8 cellular contexts compared by ENCODE assay signal in genomic region chr9:13279284-13280162, GRCh38. TPM values are rescaled to one million over a fixed set of nuclear protein-coding genes. Genes with fewer than 3 reads are reported as not detected.
DNase-seq lines count a peak whose midpoint lies in the region; ATAC-seq and TF ChIP-seq lines count a peak whose summit lies in the region.

MPDZ (minus strand) TSS chr9:13279692; CDS start chr9:13250315, 29,377 bp downstream.

- POLR2A ChIA-PET in GM10248 (lab: Yijun Ruan, JAX) = no interaction called here

- DNase-seq in NCI-H69 (lab: John Stamatoyannopoulos, UW) (peak; percentile 96), dorsolateral prefrontal cortex (peak; percentile 36 to 84 (median 62)), left colon (peak; percentile 27 to 40), stromal cell of bone marrow (ENCODE audit: low read depth) (peak; percentile 31), GM10248 (ENCODE audit: extremely low spot score) (no peak)
- DNase-seq in activated effector memory CD4-positive, alpha-beta T cell treated with anti-CD3 and anti-CD28 coated beads, Interleukin-2, amount 50 U/mL, for 16 hours = no peak

- intact Hi-C loops in dorsolateral prefrontal cortex (cut with DNase I) = loop anchor here (5.0 to 10.0 kb wide), 4 partner anchors 55 to 247 kb away; no protein-coding TSS in a partner anchor
- intact Hi-C loops in left colon (cut with DNase I, micrococcal nuclease) = no loop called here

- peak within 1 kb of the TSS; percentile 66 to 90 (median 81) for H3K4me3 ChIP-seq in dorsolateral prefrontal cortex

- peak in 10 of 56 donors; percentile 7 to 23 (median 14) for TF ChIP-seq CTCF in dorsolateral prefrontal cortex (IDR thresholded peaks at IDR 0.05 in 54 of 56, conservative IDR thresholded peaks at IDR 0.05 in 2 of 56; ENCODE audit: low read depth in 1 of 56, partially characterized antibody in 56 of 56)
- no peak for TF ChIP-seq CTCF in GM10248 (IDR thresholded peaks at IDR 0.05; ENCODE audit: control extremely low read depth, extremely low read depth, low read depth, missing control alignments)

- CTCF ChIA-PET in GM10248 (lab: Yijun Ruan, JAX) = no interaction called here

- peak; percentile 36 for ATAC-seq in GM18868 (IDR thresholded peaks at IDR 0.05; ENCODE audit: unreplicated experiment)
- peak; percentile 60 for ATAC-seq in left colon
- no peak for ATAC-seq in GM18505 (IDR thresholded peaks at IDR 0.05; ENCODE audit: unreplicated experiment)

- H3K27ac ChIP-seq in dorsolateral prefrontal cortex = peak within 1 kb of the TSS; percentile 93 to 100 (median 98)

- no peak for TF ChIP-seq POLR2A in GM18505 (IDR thresholded peaks at IDR 0.05; ENCODE audit: borderline replicate concordance, extremely low read depth, insufficient read depth, insufficient read length)

- no peaks in the 10 kb centered on the region for H3K27me3 ChIP-seq in dorsolateral prefrontal cortex

RNA-seq across cellular contexts. Expression of gene MPDZ, which starts in this region (rescaled TPM):
- total RNA-seq in dorsolateral prefrontal cortex (100 to 1,000 TPM in 46 of 120 experiments, 10 to 100 TPM in 74; 73.3 to 137 (median 97.1) TPM), left colon (1 to 10 TPM; 3.1 to 8.5 TPM)

Comparison
In these comparisons a context has a peak if more than half of its experiments do, and no peak if none do; other contexts are left out.
1. RNA of gene MPDZ (total RNA-seq): 73.3 to 137 TPM in dorsolateral prefrontal cortex; 3.1 to 8.5 TPM in left colon; every median in the first group is over 4 times any median in the second.
2. DNase-seq: peak in NCI-H69 (single experiment), dorsolateral prefrontal cortex (10 of 10), left colon (2 of 2) and stromal cell of bone marrow (single experiment); none in activated effector memory CD4-positive, alpha-beta T cell treated with anti-CD3 and anti-CD28 coated beads, Interleukin-2, amount 50 U/mL, for 16 hours (single experiment) and GM10248 (single experiment).
3. intact Hi-C loops: an anchor here in dorsolateral prefrontal cortex (5.0 to 10.0 kb wide); none called in left colon.